In genomic region chr16:19674485-19674884, GRCh38 we compare ENCODE assay signal across 30 cellular contexts.
"Had no signal": no experiment of that assay in that cellular context is flagged by ENCODE, and none has a peak within 500 bp of the region (broad histone marks: within the 10 kb centered on the region; RNA-seq: fewer than 3 reads in every experiment).

No MANE protein-coding gene starts in this region.

- H3K4me1 ChIP-seq: pancreas, right lobe of liver, sigmoid colon, tibial artery, transverse colon, upper lobe of right lung, uterus had no signal

- H3K4me1 Mint-ChIP-seq: naive thymus-derived CD8-positive, alpha-beta T cell; neural crest cell; stimulated activated memory B cell treated with anti-CD40 and anti-IgM and Interleukin-4, amounts not matched to agents 10 μg/mL and 1 μg/mL and 100 μg/mL, for 72 hours; stimulated activated naive CD8-positive, alpha-beta T cell treated with anti-CD3 and anti-CD28 coated beads, Interleukin-15, amount 100 ng/mL, for 72 hours had no signal

- DNase-seq: naive thymus-derived CD8-positive, alpha-beta T cell; nephron progenitor cell; nucleus accumbens; pancreas; posterior cingulate gyrus; psoas muscle; right cardiac atrium; right lobe of liver; sigmoid colon; small intestine; stimulated activated CD4-positive, alpha-beta T cell treated with anti-CD3 and anti-CD28 coated beads, Interleukin-15, amount 100 ng/mL, for 24 hours; stimulated activated CD4-positive, alpha-beta T cell treated with anti-CD3 and anti-CD28 coated beads, Interleukin-2, amount 100 ng/mL, for 24 hours; stimulated activated CD4-positive, alpha-beta T cell treated with anti-CD3 and anti-CD28 coated beads, Interleukin-2, amount 100 ng/mL, for 48 hours; stimulated activated CD4-positive, alpha-beta T cell treated with anti-CD3 and anti-CD28 coated beads, Interleukin-4, amount 100 ng/mL, for 24 hours; stimulated activated naive CD4-positive, alpha-beta T cell; stimulated activated naive CD8-positive, alpha-beta T cell treated with anti-CD3 and anti-CD28 coated beads, Interleukin-15, amount 100 ng/mL, for 72 hours; stimulated activated naive CD8-positive, alpha-beta T cell treated with anti-CD3 and anti-CD28 coated beads, Interleukin-15, Interleukin-2, amounts not matched to agents 100 U/mL and 50 U/mL, for 24 hours; substantia nigra; testis; tibial artery; transverse colon; upper lobe of right lung; uterus had no signal

- H3K27me3 Mint-ChIP-seq: naive thymus-derived CD8-positive, alpha-beta T cell; natural killer cell treated with Interleukin-12 subunit alpha and Interleukin-12 subunit beta and Interleukin-15 and Interleukin-18, amount 100 ng/mL, for 72 hours; progenitor cell of endocrine pancreas; stimulated activated memory B cell treated with anti-CD40 and anti-IgM and Interleukin-4, amounts not matched to agents 10 μg/mL and 1 μg/mL and 100 μg/mL, for 72 hours; stimulated activated naive CD8-positive, alpha-beta T cell treated with anti-CD3 and anti-CD28 coated beads, Interleukin-15, amount 100 ng/mL, for 72 hours; type B pancreatic cell had no signal

- H3K9me3 ChIP-seq: neutrophil, pancreas, psoas muscle, right lobe of liver, sigmoid colon, suprapubic skin, testis, tibial artery, transverse colon, upper lobe of right lung, uterus had no signal

- H3K4me3 ChIP-seq: pancreas, psoas muscle, right lobe of liver, sigmoid colon, suprapubic skin, testis, tibial artery, transverse colon, upper lobe of right lung, uterus had no signal

- H3K9me3 Mint-ChIP-seq: naive thymus-derived CD8-positive, alpha-beta T cell; natural killer cell treated with Interleukin-12 subunit alpha and Interleukin-12 subunit beta and Interleukin-15 and Interleukin-18, amount 100 ng/mL, for 72 hours; nephron progenitor cell; neural crest cell; stimulated activated memory B cell treated with anti-CD40 and anti-IgM and Interleukin-4, amounts not matched to agents 10 μg/mL and 1 μg/mL and 100 μg/mL, for 72 hours; stimulated activated naive CD8-positive, alpha-beta T cell treated with anti-CD3 and anti-CD28 coated beads, Interleukin-15, amount 100 ng/mL, for 72 hours; type B pancreatic cell had no signal

- H3K4me3 Mint-ChIP-seq: naive thymus-derived CD8-positive, alpha-beta T cell; natural killer cell treated with Interleukin-12 subunit alpha and Interleukin-12 subunit beta and Interleukin-15 and Interleukin-18, amount 100 ng/mL, for 72 hours; nephron progenitor cell; neural crest cell; stimulated activated memory B cell treated with anti-CD40 and anti-IgM and Interleukin-4, amounts not matched to agents 10 μg/mL and 1 μg/mL and 100 μg/mL, for 72 hours; stimulated activated naive CD8-positive, alpha-beta T cell treated with anti-CD3 and anti-CD28 coated beads, Interleukin-15, amount 100 ng/mL, for 72 hours; type B pancreatic cell had no signal

- ATAC-seq: naive thymus-derived CD8-positive, alpha-beta T cell; natural killer cell treated with Interleukin-12 subunit alpha and Interleukin-12 subunit beta and Interleukin-15 and Interleukin-18, amount 100 ng/mL, for 72 hours; pancreas; psoas muscle; right cardiac atrium; right lobe of liver; stimulated activated memory B cell treated with anti-CD40 and anti-IgM and Interleukin-4, amounts not matched to agents 10 μg/mL and 1 μg/mL and 100 μg/mL, for 72 hours; stimulated activated naive CD8-positive, alpha-beta T cell treated with anti-CD3 and anti-CD28 coated beads, Interleukin-15, amount 100 ng/mL, for 72 hours; stimulated activated naive CD8-positive, alpha-beta T cell treated with anti-CD3 and anti-CD28 coated beads, Interleukin-15, Interleukin-2, amounts not matched to agents 100 U/mL and 50 U/mL, for 24 hours; upper lobe of right lung had no signal

- H3K36me3 Mint-ChIP-seq: natural killer cell treated with Interleukin-12 subunit alpha and Interleukin-12 subunit beta and Interleukin-15 and Interleukin-18, amount 100 ng/mL, for 72 hours had no signal

- H3K27me3 ChIP-seq: neutrophil, pancreas, right lobe of liver, sigmoid colon, suprapubic skin, testis, tibial artery, transverse colon, upper lobe of right lung, uterus had no signal

- H3K36me3 ChIP-seq: uterus had no signal

- H3K27ac ChIP-seq: neutrophil, pancreas, psoas muscle, right lobe of liver, sigmoid colon, suprapubic skin, testis, tibial artery, transverse colon, upper lobe of right lung, uterus had no signal

- H3K27ac Mint-ChIP-seq: natural killer cell treated with Interleukin-12 subunit alpha and Interleukin-12 subunit beta and Interleukin-15 and Interleukin-18, amount 100 ng/mL, for 72 hours; nephron progenitor cell; progenitor cell of endocrine pancreas; stimulated activated memory B cell treated with anti-CD40 and anti-IgM and Interleukin-4, amounts not matched to agents 10 μg/mL and 1 μg/mL and 100 μg/mL, for 72 hours; stimulated activated naive CD8-positive, alpha-beta T cell treated with anti-CD3 and anti-CD28 coated beads, Interleukin-15, amount 100 ng/mL, for 72 hours; type B pancreatic cell had no signal
